18 cellular contexts compared by ENCODE assay signal in the genomic region with DNA sequence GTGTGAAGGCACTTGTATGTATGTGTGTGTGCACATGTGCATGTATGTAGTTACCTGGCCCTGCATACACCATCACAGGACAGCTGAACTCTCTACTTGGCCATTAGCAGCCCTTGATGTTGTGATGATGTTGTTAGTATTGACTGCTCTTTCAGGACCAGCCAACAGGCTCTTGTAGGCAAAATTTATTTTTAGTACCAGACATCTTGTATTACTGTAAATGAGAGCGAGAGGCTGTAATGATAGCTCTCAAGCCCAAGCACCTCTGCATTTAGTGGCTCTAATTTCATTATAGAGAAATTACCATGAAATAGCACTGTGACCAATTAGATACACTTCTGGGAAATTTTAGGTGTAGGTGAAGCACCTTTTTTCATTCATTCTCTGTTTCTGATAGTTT.
"Had no signal": no experiment of that assay in that cellular context is flagged by ENCODE, and none has a peak within 500 bp of the region (broad histone marks: within the 10 kb centered on the region; RNA-seq: fewer than 3 reads in every experiment).

No MANE protein-coding gene starts in this region.

- H3K4me1 ChIP-seq: tibial artery had no signal

- H3K27ac ChIP-seq: coronary artery, tibial artery, VCaP had no signal

- ATAC-seq: activated CD4-positive, CD25-positive, alpha-beta regulatory T cell treated with anti-CD3 and anti-CD28 coated beads, Interleukin-2, amount 50 U/mL, for 24 hours; sciatic nerve; stimulated activated naive CD8-positive, alpha-beta T cell treated with anti-CD3 and anti-CD28 coated beads, Interleukin-15, Interleukin-2, amounts not matched to agents 100 U/mL and 50 U/mL, for 24 hours; T-cell had no signal

- H3K27me3 ChIP-seq: esophagus muscularis mucosa, tibial artery had no signal

- H3K9me3 ChIP-seq: esophagus muscularis mucosa, tibial artery had no signal

- H3K4me3 ChIP-seq: coronary artery, esophagus muscularis mucosa, smooth muscle cell, tibial artery had no signal

- DNase-seq: activated CD4-positive, alpha-beta memory T cell treated with anti-CD3 and anti-CD28 coated beads, Interleukin-2, amount 10 ng/mL, durations not matched to agents 7 days and 5 days; activated CD4-positive, alpha-beta T cell treated with anti-CD3 and anti-CD28 coated beads, Interleukin-2, amount 10 ng/mL, durations not matched to agents 24 days and 14 days; activated gamma-delta T cell; activated naive CD4-positive, alpha-beta T cell treated with anti-CD3 and anti-CD28 coated beads, Interleukin-2, amount 50 U/mL, for 16 hours; activated T-cell treated with anti-CD3 and anti-CD28 coated beads for 4 hours; cerebellar nuclear complex; occipital lobe; stimulated activated CD4-positive, alpha-beta T cell treated with anti-CD3 and anti-CD28 coated beads, Interleukin-15, amount 100 ng/mL, for 24 hours; stimulated activated CD8-positive, alpha-beta memory T cell treated with anti-CD3 and anti-CD28 coated beads, Interleukin-4, amount 100 ng/mL, for 48 hours; stimulated activated naive CD8-positive, alpha-beta T cell treated with anti-CD3 and anti-CD28 coated beads, Interleukin-15, Interleukin-2, amounts not matched to agents 100 U/mL and 50 U/mL, for 24 hours; T-cell; tibial artery had no signal
